Comparison of ENCODE assay signal across 25 cellular contexts in the genomic region with DNA sequence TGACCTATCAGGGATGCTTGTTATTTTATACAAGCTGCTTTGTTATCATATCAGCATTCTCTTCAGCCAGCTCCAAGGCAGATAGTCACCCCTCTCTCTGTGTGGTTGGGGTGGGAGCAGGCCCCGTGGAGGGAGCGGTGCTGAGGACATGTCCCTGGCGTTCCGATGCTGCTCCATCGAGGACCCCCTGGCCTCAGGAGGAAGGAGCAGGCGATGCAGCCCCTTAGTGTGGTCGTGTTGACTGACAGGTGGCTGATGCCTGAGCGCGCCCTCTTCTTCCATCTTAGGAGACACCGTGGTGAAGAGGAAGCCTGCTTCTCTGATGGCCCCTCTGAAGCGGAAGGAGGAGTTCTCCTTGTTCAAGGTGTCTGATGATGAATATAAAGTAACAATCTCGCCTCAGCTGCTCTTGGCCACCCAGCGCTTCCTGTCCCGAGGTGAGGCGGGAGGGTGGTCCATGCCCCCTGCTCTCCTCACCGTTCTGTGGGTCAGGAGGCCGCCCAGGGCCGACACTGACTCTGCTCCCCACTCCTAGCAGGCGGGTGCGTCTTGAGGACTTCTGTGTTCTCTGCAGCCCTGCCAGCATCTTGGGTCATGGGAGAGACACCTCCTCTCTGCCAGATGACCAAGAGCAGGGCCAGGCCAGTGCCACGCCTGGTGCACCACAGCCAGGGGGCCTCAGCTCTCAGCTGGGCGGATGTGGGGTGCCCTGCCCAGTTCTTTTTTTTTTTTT.
"Had no signal": no experiment of that assay in that cellular context is flagged by ENCODE, and none has a peak within 500 bp of the region (broad histone marks: within the 10 kb centered on the region; RNA-seq: fewer than 3 reads in every experiment).

No MANE protein-coding gene starts in this region.

- DNase-seq: head of caudate nucleus; hypothalamus; immature natural killer cell; left ventricle myocardium inferior; mesendoderm; naive B cell; natural killer cell; nephron progenitor cell; stimulated activated CD4-positive, alpha-beta T cell treated with anti-CD3 and anti-CD28 coated beads, Interleukin-4, amount 100 ng/mL, for 4 hours; stimulated activated CD8-positive, alpha-beta memory T cell treated with anti-CD3 and anti-CD28 coated beads, Interleukin-4, amount 100 ng/mL, for 48 hours; stimulated activated naive CD4-positive, alpha-beta T cell treated with Interleukin-2 at 50 U/mL for 16 hours; tibial artery; trophoblast cell; upper lobe of right lung had no signal

- FAIRE-seq: islet of Langerhans, pancreas, urothelium cell line had no signal

- ATAC-seq: natural killer cell; pancreas; right lobe of liver; stimulated activated memory B cell treated with anti-CD40 and anti-IgM and Interleukin-4, amounts not matched to agents 10 μg/mL and 1 μg/mL and 100 μg/mL, for 72 hours; upper lobe of right lung had no signal

- H3K27ac ChIP-seq: left ventricle myocardium inferior, neural progenitor cell, pancreas, psoas muscle, right lobe of liver, suprapubic skin, thoracic aorta, tibial artery, upper lobe of right lung had no signal

- H3K4me2 ChIP-seq: neural progenitor cell, smooth muscle cell had no signal

- H3K27me3 ChIP-seq: neural progenitor cell, pancreas, right lobe of liver, suprapubic skin, tibial artery, upper lobe of right lung had no signal

- H2AFZ ChIP-seq: neural progenitor cell had no signal

- H3K4me3 ChIP-seq: left ventricle myocardium inferior, lung, neural progenitor cell, pancreas, psoas muscle, right lobe of liver, smooth muscle cell, suprapubic skin, thoracic aorta, tibial artery, upper lobe of right lung had no signal

- H3K9ac ChIP-seq: neural progenitor cell had no signal

- H3K9me3 ChIP-seq: left ventricle myocardium inferior, pancreas, psoas muscle, right lobe of liver, suprapubic skin, thoracic aorta, tibial artery, upper lobe of right lung had no signal

- H3K36me3 ChIP-seq: neural progenitor cell had no signal
